Comparison of ENCODE assay signal across 21 cellular contexts in genomic region chr3:43882976-43883680, GRCh38.
"Had no signal": no experiment of that assay in that cellular context is flagged by ENCODE, and none has a peak within 500 bp of the region (broad histone marks: within the 10 kb centered on the region; RNA-seq: fewer than 3 reads in every experiment).

No MANE protein-coding gene starts in this region.

- H3K36me3 Mint-ChIP-seq: activated CD8-positive, alpha-beta memory T cell treated with anti-CD3 and anti-CD28 coated beads, Interleukin-2, amount 10 ng/mL, durations not matched to agents 7 days and 5 days; naive B cell; neural progenitor cell; stimulated activated memory B cell treated with anti-CD40 and anti-IgM and Interleukin-4, amounts not matched to agents 10 μg/mL and 1 μg/mL and 100 μg/mL, for 72 hours had no signal

- DNase-seq: activated CD4-positive, alpha-beta T cell treated with anti-CD3 and anti-CD28 coated beads for 1 hour; activated CD8-positive, alpha-beta memory T cell treated with anti-CD3 and anti-CD28 coated beads, Interleukin-2, amount 10 ng/mL, durations not matched to agents 7 days and 5 days; activated naive CD4-positive, alpha-beta T cell treated with Interleukin-2 at 50 U/mL for 16 hours; brain microvascular endothelial cell; cerebellar nuclear complex; cortex of kidney; effector CD4-positive, alpha-beta T cell; gastrocnemius medialis; mesenchymal stem cell; naive B cell; stimulated activated CD4-positive, alpha-beta T cell treated with anti-CD3 and anti-CD28 coated beads, Interleukin-4, amount 100 ng/mL, for 24 hours; T-helper 1 cell had no signal

- ATAC-seq: activated CD8-positive, alpha-beta memory T cell treated with anti-CD3 and anti-CD28 coated beads, Interleukin-2, amount 10 ng/mL, durations not matched to agents 7 days and 5 days; activated T-helper 17 cell treated with anti-CD3 and anti-CD28 coated beads, Interleukin-2, amount 50 U/mL, for 72 hours; gastrocnemius medialis; mucosa of descending colon; sciatic nerve; stimulated activated memory B cell treated with anti-CD40 and anti-IgM and Interleukin-4, amounts not matched to agents 10 μg/mL and 1 μg/mL and 100 μg/mL, for 72 hours had no signal

- H3K4me1 Mint-ChIP-seq: activated CD8-positive, alpha-beta memory T cell treated with anti-CD3 and anti-CD28 coated beads, Interleukin-2, amount 10 ng/mL, durations not matched to agents 7 days and 5 days; activated T-helper 17 cell treated with anti-CD3 and anti-CD28 coated beads, Interleukin-2, amount 50 U/mL, for 72 hours; naive B cell; stimulated activated memory B cell treated with anti-CD40 and anti-IgM and Interleukin-4, amounts not matched to agents 10 μg/mL and 1 μg/mL and 100 μg/mL, for 72 hours had no signal

- H3K27ac Mint-ChIP-seq: activated CD8-positive, alpha-beta memory T cell treated with anti-CD3 and anti-CD28 coated beads, Interleukin-2, amount 10 ng/mL, durations not matched to agents 7 days and 5 days; activated T-helper 17 cell treated with anti-CD3 and anti-CD28 coated beads, Interleukin-2, amount 50 U/mL, for 72 hours; naive B cell; neural progenitor cell; stimulated activated memory B cell treated with anti-CD40 and anti-IgM and Interleukin-4, amounts not matched to agents 10 μg/mL and 1 μg/mL and 100 μg/mL, for 72 hours had no signal

- H3K4me3 ChIP-seq: gastrocnemius medialis, mucosa of descending colon, neural progenitor cell, pancreas, SK-N-MC, smooth muscle cell had no signal

- H3K9me3 ChIP-seq: gastrocnemius medialis, mucosa of descending colon, pancreas had no signal

- H3K4me3 Mint-ChIP-seq: activated CD8-positive, alpha-beta memory T cell treated with anti-CD3 and anti-CD28 coated beads, Interleukin-2, amount 10 ng/mL, durations not matched to agents 7 days and 5 days; activated T-helper 17 cell treated with anti-CD3 and anti-CD28 coated beads, Interleukin-2, amount 50 U/mL, for 72 hours; naive B cell; neural progenitor cell; stimulated activated memory B cell treated with anti-CD40 and anti-IgM and Interleukin-4, amounts not matched to agents 10 μg/mL and 1 μg/mL and 100 μg/mL, for 72 hours had no signal

- H3K36me3 ChIP-seq: brain microvascular endothelial cell, gastrocnemius medialis, neural progenitor cell, pancreas had no signal

- H3K9me3 Mint-ChIP-seq: activated T-helper 17 cell treated with anti-CD3 and anti-CD28 coated beads, Interleukin-2, amount 50 U/mL, for 72 hours; neural progenitor cell; stimulated activated memory B cell treated with anti-CD40 and anti-IgM and Interleukin-4, amounts not matched to agents 10 μg/mL and 1 μg/mL and 100 μg/mL, for 72 hours had no signal

- H3K27me3 Mint-ChIP-seq: stimulated activated memory B cell treated with anti-CD40 and anti-IgM and Interleukin-4, amounts not matched to agents 10 μg/mL and 1 μg/mL and 100 μg/mL, for 72 hours had no signal

- FAIRE-seq: pancreas, urothelium cell line had no signal

- H3K27ac ChIP-seq: brain microvascular endothelial cell, gastrocnemius medialis, neural progenitor cell, SK-N-MC had no signal

- H3K27me3 ChIP-seq: brain microvascular endothelial cell, gastrocnemius medialis, neural progenitor cell, pancreas had no signal

- H3K4me1 ChIP-seq: gastrocnemius medialis had no signal
